ENCODE assay signal across 1 cellular context in genomic region chr22:42150727-42151590, GRCh38.
TF ChIP-seq lines count a peak whose summit lies in the region.

No MANE protein-coding gene starts in this region.

TF ChIP-seq in GM12878, 131 proteins besides CTCF, POLR2A, EP300 and RAD21 (continued from another document):
- TF ChIP-seq E4F1 (IDR thresholded peaks at IDR 0.05; ENCODE audit: borderline replicate concordance, partially characterized antibody) = no peak
- TF ChIP-seq ZNF592 (IDR thresholded peaks at IDR 0.05) = no peak
- TF ChIP-seq CBX3 (IDR thresholded peaks at IDR 0.05; ENCODE audit: borderline replicate concordance, low read depth) = no peak
- TF ChIP-seq IRF5 (IDR thresholded peaks at IDR 0.05; ENCODE audit: borderline replicate concordance) = no peak
- TF ChIP-seq ELK1 (IDR thresholded peaks at IDR 0.05; ENCODE audit: low read depth, low read length) = no peak
- TF ChIP-seq DPF2 (IDR thresholded peaks at IDR 0.05) = no peak
- TF ChIP-seq ZNF217 (IDR thresholded peaks at IDR 0.05) = no peak
- TF ChIP-seq ZBTB4 (CRISPR knock-in tag; IDR thresholded peaks at IDR 0.05) = no peak
- no peak for TF ChIP-seq IKZF1 (conservative IDR thresholded peaks at IDR 0.05)
- no peak for TF ChIP-seq BHLHE40 (IDR thresholded peaks at IDR 0.05; ENCODE audit: borderline replicate concordance in 1 of 2, low read depth in 2 of 2, low read length in 1 of 2)
- no peak for TF ChIP-seq NKRF (conservative IDR thresholded peaks at IDR 0.05)
- no peak for TF ChIP-seq SMARCA5 (IDR thresholded peaks at IDR 0.05)
- no peak for TF ChIP-seq ZBTB40 (IDR thresholded peaks at IDR 0.05; ENCODE audit: borderline replicate concordance)
- no peak for TF ChIP-seq BCL3 (IDR thresholded peaks at IDR 0.05; ENCODE audit: borderline replicate concordance, insufficient read depth, low read depth, low read length, poor library complexity, severe bottlenecking)
- no peak for TF ChIP-seq KDM1A (IDR thresholded peaks at IDR 0.05; ENCODE audit: borderline replicate concordance)
